ENCODE assay signal across 22 cellular contexts in the genomic region with DNA sequence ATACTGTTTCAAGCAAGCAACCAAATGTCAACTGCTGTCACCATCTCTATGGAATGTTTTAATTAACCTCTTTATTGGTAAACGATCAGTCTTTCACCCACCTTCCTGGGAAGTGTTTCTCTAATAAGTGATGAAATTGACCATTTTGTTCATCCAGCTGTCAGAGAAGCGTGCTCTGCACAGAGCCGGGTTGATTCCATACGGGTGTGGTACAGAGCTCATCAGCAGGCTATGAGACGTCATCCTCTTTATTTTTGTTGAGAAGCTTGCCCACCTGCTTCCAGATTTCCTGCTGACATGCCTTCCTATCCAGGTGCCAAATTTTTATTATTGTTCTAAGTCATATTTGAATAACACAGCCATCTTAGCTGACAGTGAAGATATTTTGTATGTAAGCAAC.
DNase-seq lines count a peak whose midpoint lies in the region; ATAC-seq, FAIRE-seq and TF ChIP-seq lines count a peak whose summit lies in the region.
"Had no signal": no experiment of that assay in that cellular context is flagged by ENCODE, and none has a peak within 500 bp of the region (broad histone marks: within the 10 kb centered on the region; RNA-seq: fewer than 3 reads in every experiment).

No MANE protein-coding gene starts in this region.

- no peak overlapping the region for H3K27ac ChIP-seq in keratinocyte (ENCODE audit: control insufficient read depth, insufficient read depth, low read length)
- H3K27ac ChIP-seq: 22Rv1; A549; BLaER1 treated with 17β-estradiol and CSF1 and Interleukin-3, amounts not matched to agents 10 nM and 100 nM; C4-2B had no signal

- peaks cover 13% of the 10 kb centered on the region for H3K4me1 ChIP-seq in keratinocyte (ENCODE audit: control insufficient read depth, extremely low read depth, insufficient read depth, low read length)
- H3K4me1 ChIP-seq: A549; BLaER1 treated with 17β-estradiol and CSF1 and Interleukin-3, amounts not matched to agents 10 nM and 100 nM; Caco-2 had no signal

- H3K36me3 ChIP-seq in keratinocyte (ENCODE audit: control insufficient read depth in 2 of 2, extremely low read depth in 1 of 2, insufficient read depth in 2 of 2, low read length in 2 of 2), result no peaks in the 10 kb centered on the region
- H3K36me3 ChIP-seq: BLaER1 treated with 17β-estradiol and CSF1 and Interleukin-3, amounts not matched to agents 10 nM and 100 nM had no signal

- no peaks in the 10 kb centered on the region for H3K27me3 ChIP-seq in keratinocyte (ENCODE audit: control insufficient read depth, extremely low read depth, insufficient read depth, low read length)
- H3K27me3 ChIP-seq: BLaER1 treated with 17β-estradiol and CSF1 and Interleukin-3, amounts not matched to agents 10 nM and 100 nM had no signal

- TF ChIP-seq CTCF in epithelial cell of esophagus (IDR thresholded peaks at IDR 0.05; ENCODE audit: insufficient read depth, low read depth, low read length, missing control alignments) (no peak), keratinocyte (optimal IDR thresholded peaks at IDR 0.05 in 1 of 3, IDR thresholded peaks at IDR 0.05 in 1 of 3, conservative IDR thresholded peaks at IDR 0.05 in 1 of 3; ENCODE audit: extremely low read depth in 1 of 3, insufficient read depth in 2 of 3, low read length in 3 of 3) (no peak)

- H4K20me1 ChIP-seq in keratinocyte (ENCODE audit: control insufficient read depth, extremely low read depth, insufficient read depth, low read length), result no peaks in the 10 kb centered on the region
- H4K20me1 ChIP-seq: BLaER1 treated with 17β-estradiol and CSF1 and Interleukin-3, amounts not matched to agents 10 nM and 100 nM had no signal

- no peak for ATAC-seq in HG02970 (IDR thresholded peaks at IDR 0.05; ENCODE audit: low FRiP score, unreplicated experiment)
- ATAC-seq: A549; CD8-positive, alpha-beta T cell had no signal

- no peaks in the 10 kb centered on the region for H3K9me3 ChIP-seq in keratinocyte (ENCODE audit: control insufficient read depth, low read depth, low read length)
- H3K9me3 ChIP-seq: A549; BLaER1 treated with 17β-estradiol and CSF1 and Interleukin-3, amounts not matched to agents 10 nM and 100 nM; Caco-2 had no signal

- peaks cover 2% of the 10 kb centered on the region for H3K9me1 ChIP-seq in keratinocyte (ENCODE audit: control insufficient read depth, extremely low read depth, insufficient read depth, low read length)

- no peak for FAIRE-seq in keratinocyte (lab: Jason Lieb, UNC)
- FAIRE-seq: A549, G401.6, GM12891, GM19239 had no signal

- no peak overlapping the region for H3K9ac ChIP-seq in keratinocyte (ENCODE audit: control insufficient read depth, extremely low read depth, insufficient read depth, low read length)
- H3K9ac ChIP-seq: BLaER1 treated with 17β-estradiol and CSF1 and Interleukin-3, amounts not matched to agents 10 nM and 100 nM had no signal

- no peaks in the 10 kb centered on the region for H3K79me2 ChIP-seq in keratinocyte (ENCODE audit: control insufficient read depth, insufficient read depth, low read length)

- H3K4me2 ChIP-seq in keratinocyte (ENCODE audit: control insufficient read depth, extremely low read depth, insufficient read depth, low read depth, low read length), result peak overlapping the region; percentile 48
- H3K4me2 ChIP-seq: A549; BLaER1 treated with 17β-estradiol and CSF1 and Interleukin-3, amounts not matched to agents 10 nM and 100 nM had no signal

- no peak overlapping the region for H2AFZ ChIP-seq in keratinocyte (ENCODE audit: control insufficient read depth, low read length)

- dilution Hi-C loops in keratinocyte (cut with MboI; ENCODE audit: extremely low pct_ligation_motif_present, low sequenced_read_pairs), result no loop called here

- DNase-seq in NCI-H2171 treated with DMSO at 0.1 percent for 48 hours (lab: John Stamatoyannopoulos, UW), result peak; percentile 3
- no peak for DNase-seq in NCI-H2171 (lab: John Stamatoyannopoulos, UW)
- DNase-seq in epithelial cell of esophagus (ENCODE audit: low read depth), result peak; percentile 20
- no peak for DNase-seq in keratinocyte (ENCODE audit: low read depth, low spot score)
- DNase-seq in DMS53 treated with DMSO at 0.1 percent for 48 hours (lab: John Stamatoyannopoulos, UW; ENCODE audit: unreplicated experiment), result no peak
- DNase-seq: AML-193; Caco-2; CD4-positive, alpha-beta T cell; CD8-positive, alpha-beta T cell; DMS 273 treated with DMSO at 0.1 percent for 48 hours; DMS153; DMS53; DMS79 treated with DMSO at 0.1 percent for 48 hours; GF-D8 had no signal

- H3K4me3 ChIP-seq in epithelial cell of esophagus (ENCODE audit: low read length), result no peak overlapping the region
- peak overlapping the region in 1 of 3 experiments; percentile 28 for H3K4me3 ChIP-seq in keratinocyte (ENCODE audit: control insufficient read depth in 2 of 3, extremely low read depth in 1 of 3, insufficient read depth in 2 of 3, low read depth in 1 of 3, low read length in 3 of 3)
- H3K4me3 ChIP-seq: A549; BLaER1 treated with 17β-estradiol and CSF1 and Interleukin-3, amounts not matched to agents 10 nM and 100 nM had no signal

Comparison
In these comparisons a context has a peak if more than half of its experiments do, and no peak if none do; other contexts are left out.
1. DNase-seq: peak in NCI-H2171 treated with DMSO at 0.1 percent for 48 hours (single experiment) and epithelial cell of esophagus (single experiment); none in NCI-H2171 (single experiment), keratinocyte (single experiment) and DMS53 treated with DMSO at 0.1 percent for 48 hours (single experiment).